Comparison of ENCODE assay signal across 18 cellular contexts in genomic region chr7:137488038-137488437, GRCh38.
DNase-seq lines count a peak whose midpoint lies in the region; ATAC-seq, FAIRE-seq and TF ChIP-seq lines count a peak whose summit lies in the region.
"Had no signal": no experiment of that assay in that cellular context is flagged by ENCODE, and none has a peak within 500 bp of the region (broad histone marks: within the 10 kb centered on the region; RNA-seq: fewer than 3 reads in every experiment).

No MANE protein-coding gene starts in this region.

- H2AFZ ChIP-seq in IMR-90 (replicated peaks; ENCODE audit: low read length, poor library complexity) (no peak overlapping the region), hepatocyte (no peak overlapping the region)

- H3K4me1 ChIP-seq in IMR-90 (ENCODE audit: control insufficient read depth, insufficient read depth, low read length) = no peaks in the 10 kb centered on the region
- no peaks in the 10 kb centered on the region for H3K4me1 ChIP-seq in hepatocyte (ENCODE audit: insufficient read depth)
- H3K4me1 ChIP-seq: pancreas had no signal

- no peak overlapping the region for H2BK20ac ChIP-seq in IMR-90 (ENCODE audit: low read depth, low read length)

- POLR2A ChIA-PET in IMR-90 (lab: Charles Lee; ENCODE audit: unreplicated experiment) = no interaction called here

- H3K36me3 ChIP-seq in IMR-90 (ENCODE audit: control insufficient read depth, insufficient read depth, low read length) (no peaks in the 10 kb centered on the region), bronchial epithelial cell (ENCODE audit: control insufficient read depth, insufficient read depth, low read length) (no peaks in the 10 kb centered on the region), hepatocyte (replicated peaks; ENCODE audit: insufficient read depth, low read depth) (no peaks in the 10 kb centered on the region)
- H3K36me3 ChIP-seq: pancreas had no signal

- H3K79me1 ChIP-seq in IMR-90 (ENCODE audit: low read depth in 1 of 2, low read length in 2 of 2) = no peaks in the 10 kb centered on the region; a peak in 1 of 4 replicates

- no peak for FAIRE-seq in bronchial epithelial cell (lab: Jason Lieb, UNC)
- FAIRE-seq: GM12891, pancreas had no signal

- WGBS in IMR-90 (ENCODE audit: extremely low coverage in 2 of 2, insufficient read length in 1 of 2), 2 experiments = no CpG with 5 or more reads among the region's 1 CpG
- 89% methylated on average over 1 of the region's 1 CpG for WGBS in hepatocyte (ENCODE audit: low lambda C conversion rate, missing lambda C conversion rate)

- TF ChIP-seq RAD21 in IMR-90 (IDR thresholded peaks at IDR 0.05; ENCODE audit: low read length) = peak; percentile 47

- no peak overlapping the region for H3K18ac ChIP-seq in IMR-90 (ENCODE audit: low read depth, low read length)

- H3K14ac ChIP-seq in IMR-90 (replicated peaks; ENCODE audit: low read depth, low read length) = no peak overlapping the region

- no peak overlapping the region for H3K4ac ChIP-seq in IMR-90 (ENCODE audit: low read depth, low read length)

- H3K27ac ChIP-seq in IMR-90 (ENCODE audit: insufficient read depth, low read length) = no peak overlapping the region
- no peak overlapping the region for H3K27ac ChIP-seq in hepatocyte
- H3K27ac ChIP-seq: HL-60, pancreas, SK-N-MC had no signal

- no peak overlapping the region for H2BK5ac ChIP-seq in IMR-90 (ENCODE audit: low read depth, low read length, poor library complexity, severe bottlenecking)

- no peak for TF ChIP-seq POLR2A in IMR-90 (IDR thresholded peaks at IDR 0.05; ENCODE audit: low read depth, low read length)

- H3K4me3 ChIP-seq in AG09309 (ENCODE audit: control insufficient read depth, low read depth, low read length) (no peak overlapping the region), IMR-90 (ENCODE audit: insufficient read depth, low read depth, low read length) (no peak overlapping the region), bronchial epithelial cell (ENCODE audit: low read depth, low read length) (no peak overlapping the region), hepatocyte (no peak overlapping the region)
- H3K4me3 ChIP-seq: pancreas, SK-N-MC had no signal

- H3K56ac ChIP-seq in IMR-90 (ENCODE audit: extremely low read depth, insufficient read depth, low read length) = no peak overlapping the region

- H4K20me1 ChIP-seq in IMR-90 (ENCODE audit: insufficient read depth, low read length) = no peaks in the 10 kb centered on the region
- no peaks in the 10 kb centered on the region for H4K20me1 ChIP-seq in hepatocyte (ENCODE audit: insufficient read depth, poor library complexity, severe bottlenecking)

- H3K9me1 ChIP-seq in IMR-90 (ENCODE audit: insufficient read depth, low read length) = no peaks in the 10 kb centered on the region

- ATAC-seq in IMR-90 (ENCODE audit: low read depth) (peak; percentile 46; the same call in 1 of the 2 replicates), HG02884 (IDR thresholded peaks at IDR 0.05; ENCODE audit: unreplicated experiment) (no peak), HG02642 (IDR thresholded peaks at IDR 0.05; ENCODE audit: poor library complexity, unreplicated experiment) (no peak), GM19452 (IDR thresholded peaks at IDR 0.05; ENCODE audit: unreplicated experiment) (no peak)
- ATAC-seq: pancreas had no signal

- H3K9me2 ChIP-seq in hepatocyte (replicated peaks; ENCODE audit: insufficient read depth) = no peaks in the 10 kb centered on the region

- H3K27me3 ChIP-seq in IMR-90 (ENCODE audit: control insufficient read depth, insufficient read depth, low read length) = no peaks in the 10 kb centered on the region
- H3K27me3 ChIP-seq in bronchial epithelial cell (ENCODE audit: control insufficient read depth, insufficient read depth, low read length) = no peaks in the 10 kb centered on the region
- no peaks in the 10 kb centered on the region for H3K27me3 ChIP-seq in hepatocyte

- in situ Hi-C loops in IMR-90 (cut with MboI; ENCODE audit: low sequenced_read_pairs) = no loop called here

- H3K23ac ChIP-seq in IMR-90 (ENCODE audit: low read depth, low read length) = no peak overlapping the region

- H2BK15ac ChIP-seq in IMR-90 (ENCODE audit: low read depth, low read length) = no peak overlapping the region

- dilution Hi-C loops in IMR-90 (cut with HindIII; ENCODE audit: low sequenced_read_pairs, unreplicated experiment) = no loop called here

- H4K5ac ChIP-seq in IMR-90 (ENCODE audit: low read depth, low read length) = no peak overlapping the region

- no peaks in the 10 kb centered on the region for H3K9me3 ChIP-seq in IMR-90 (ENCODE audit: control insufficient read depth, insufficient read depth, low read length)
- H3K9me3 ChIP-seq in hepatocyte (ENCODE audit: low read depth) = no peaks in the 10 kb centered on the region
- H3K9me3 ChIP-seq: pancreas had no signal

- H4K8ac ChIP-seq in IMR-90 (ENCODE audit: low read depth in 2 of 2, low read length in 2 of 2) = no peak overlapping the region

- H3K79me2 ChIP-seq in hepatocyte = no peaks in the 10 kb centered on the region

- H2BK120ac ChIP-seq in IMR-90 (ENCODE audit: low read depth, low read length) = peak overlapping the region; percentile 46; the same call in 1 of the 2 replicates

- no peak overlapping the region for H4K91ac ChIP-seq in IMR-90 (ENCODE audit: insufficient read depth, low read depth, low read length)

- intact Hi-C loops in IMR-90 (cut with micrococcal nuclease) = no loop called here

- no peak overlapping the region for H2AK9ac ChIP-seq in IMR-90 (replicated peaks; ENCODE audit: low read depth, low read length, poor library complexity)

- H2AK5ac ChIP-seq in IMR-90 (ENCODE audit: low read depth, low read length) = no peak overlapping the region; the same call in 1 of the 2 replicates

- DNase-seq in AG09309 (ENCODE audit: low read depth) (no peak), IMR-90 (peak; percentile 45), bronchial epithelial cell (ENCODE audit: low read depth) (peak; percentile 1), hepatocyte (ENCODE audit: low spot score) (no peak), AML-193 (lab: John Stamatoyannopoulos, UW) (no peak)
- DNase-seq: activated naive CD4-positive, alpha-beta T cell; foreskin melanocyte; GDM1; MV-4-11; NCI-H524; pancreas; stimulated activated CD4-positive, alpha-beta T cell treated with anti-CD3 and anti-CD28 coated beads, Interleukin-4, amount 100 ng/mL, for 24 hours had no signal

- H3K9ac ChIP-seq in IMR-90 (ENCODE audit: low read depth, low read length) = no peak overlapping the region

- H3K4me2 ChIP-seq in IMR-90 (ENCODE audit: low read depth, low read length) (no peak overlapping the region), hepatocyte (no peak overlapping the region)

- CTCF ChIA-PET in IMR-90 (lab: Yijun Ruan, JAX) = interaction anchor here (0.9 to 1.8 kb wide), 3 partner anchors 12 to 480 kb away, joined by 3 to 4 read pairs (median 4); no protein-coding TSS in a partner anchor

- no TSS peak for BruUV-seq in IMR-90 (replicated peaks; lab: Mats Ljungman, UMichigan)

- TF ChIP-seq CTCF in AG09309 (IDR thresholded peaks at IDR 0.05; ENCODE audit: control insufficient read depth, insufficient read depth, low read depth, low read length, missing control alignments) = peak; percentile 20
- peak; percentile 39 for TF ChIP-seq CTCF in IMR-90 (conservative IDR thresholded peaks at IDR 0.05; ENCODE audit: low read depth, low read length)
- TF ChIP-seq CTCF in bronchial epithelial cell (IDR thresholded peaks at IDR 0.05; ENCODE audit: insufficient read depth, low read length, severe bottlenecking) = no peak
- peak; percentile 20 for TF ChIP-seq CTCF in hepatocyte (IDR thresholded peaks at IDR 0.05; ENCODE audit: poor library complexity)

TF ChIP-seq in IMR-90, 13 proteins besides CTCF, POLR2A, EP300 and RAD21:
- peak; percentile 44 for TF ChIP-seq SMC3 (IDR thresholded peaks at IDR 0.05; ENCODE audit: low read depth, low read length)
- TF ChIP-seq MAZ (IDR thresholded peaks at IDR 0.05; ENCODE audit: borderline replicate concordance, low read depth, low read length) = no peak
- no peak for TF ChIP-seq ELK1 (IDR thresholded peaks at IDR 0.05; ENCODE audit: borderline replicate concordance, low read depth, low read length)
- no peak for TF ChIP-seq FOS (IDR thresholded peaks at IDR 0.05; ENCODE audit: low read depth, low read length)
TF ChIP-seq in IMR-90: peak in this region for 1.

Comparison
In these comparisons a context has a peak if more than half of its experiments do, and no peak if none do; other contexts are left out.
1. DNase-seq: peak in IMR-90 (single experiment) and bronchial epithelial cell (single experiment); none in AG09309 (single experiment), hepatocyte (single experiment) and AML-193 (0 of 2).